In genomic region chr22:40898850-40899357, GRCh38 we compare ENCODE assay signal across 8 cellular contexts. TPM values are rescaled to one million over a fixed set of nuclear protein-coding genes. Genes with fewer than 3 reads are reported as not detected.
A peak's percentile ranks its signal among the peaks of the same experiment; 100 is the strongest.
DNase-seq lines count a peak whose midpoint lies in the region; ATAC-seq and TF ChIP-seq lines count a peak whose summit lies in the region.

No MANE protein-coding gene starts in this region.

- H3K79me2 ChIP-seq in Loucy (ENCODE audit: insufficient read depth, low read length) = no peaks in the 10 kb centered on the region

- H2AFZ ChIP-seq in Loucy (ENCODE audit: low read length) = 0 out of 2 replicates have a peak overlapping the region, but pooled peaks have one; percentile 7

- H3K9me3 ChIP-seq in Loucy (ENCODE audit: insufficient read depth, low read depth, low read length) (no peaks in the 10 kb centered on the region), duodenal mucosa (ENCODE audit: control insufficient read depth in 1 of 2, low read length in 2 of 2) (no peaks in the 10 kb centered on the region), mucosa of descending colon (no peaks in the 10 kb centered on the region)

- ATAC-seq in SK-N-SH treated with all-trans-retinoic acid at 6 μM for 48 hours (peak; percentile 70), mucosa of descending colon (peak; percentile 80), GM21447 (IDR thresholded peaks at IDR 0.05; ENCODE audit: unreplicated experiment) (no peak)

- H3K9ac ChIP-seq in Loucy (ENCODE audit: low read depth, low read length, poor library complexity, severe bottlenecking) (peak overlapping the region; percentile 1), duodenal mucosa (ENCODE audit: low read depth in 1 of 2, low read length in 2 of 2) (no peak overlapping the region)

- H4K20me1 ChIP-seq in Loucy (ENCODE audit: insufficient read depth, low read length, poor library complexity, severe bottlenecking) = no peaks in the 10 kb centered on the region

- H3K9me2 ChIP-seq in Loucy (replicated peaks; ENCODE audit: low read depth, low read length) = no peaks in the 10 kb centered on the region

- H3K36me3 ChIP-seq in Loucy (ENCODE audit: insufficient read depth, low read length) (no peaks in the 10 kb centered on the region), duodenal mucosa (ENCODE audit: control insufficient read depth in 1 of 2, insufficient read depth in 2 of 2, low read length in 2 of 2) (no peaks in the 10 kb centered on the region), mucosa of descending colon (ENCODE audit: low read depth) (no peaks in the 10 kb centered on the region)

- TF ChIP-seq CTCF in Loucy (conservative IDR thresholded peaks at IDR 0.05; ENCODE audit: low read length) (peak; percentile 80), mucosa of descending colon (IDR thresholded peaks at IDR 0.05) (no peak)

- H3F3A ChIP-seq in Loucy (ENCODE audit: low read depth) = no peaks in the 10 kb centered on the region

- no peaks in the 10 kb centered on the region for H3K27me3 ChIP-seq in Loucy (ENCODE audit: insufficient read depth, low read length, poor library complexity, severe bottlenecking)
- no peaks in the 10 kb centered on the region for H3K27me3 ChIP-seq in duodenal mucosa (ENCODE audit: control insufficient read depth in 1 of 2, insufficient read depth in 2 of 2, low read length in 2 of 2)

- intact Hi-C loops in mucosa of descending colon (cut with DNase I, micrococcal nuclease) = no loop called here
- intact Hi-C loops in posterior vena cava (cut with DNase I) = loop anchor here in 1 of 2 donors (10.0 kb wide), 1 partner anchor 876 kb away; no protein-coding TSS in a partner anchor

- peak overlapping the region; percentile 50 for H3K4me3 ChIP-seq in Loucy (ENCODE audit: low read length, poor library complexity, severe bottlenecking)
- peak overlapping the region; percentile 10 to 54 for H3K4me3 ChIP-seq in duodenal mucosa (ENCODE audit: low read depth in 1 of 2, low read length in 2 of 2)
- no peak overlapping the region for H3K4me3 ChIP-seq in mucosa of descending colon

- H3K4me1 ChIP-seq in Loucy (ENCODE audit: insufficient read depth, low read length, poor library complexity, severe bottlenecking) = peaks cover 5% of the 10 kb centered on the region
- H3K4me1 ChIP-seq in duodenal mucosa (ENCODE audit: control insufficient read depth in 1 of 2, insufficient read depth in 2 of 2, low read length in 2 of 2) = peaks cover 5 to 6% of the 10 kb centered on the region in 2 donors
- no peaks in the 10 kb centered on the region for H3K4me1 ChIP-seq in mucosa of descending colon (ENCODE audit: low read depth)

- H3K4me2 ChIP-seq in Loucy (ENCODE audit: low read depth, low read length, poor library complexity, severe bottlenecking) = peak overlapping the region; percentile 51

- DNase-seq in activated CD4-positive, alpha-beta T cell treated with anti-CD3 and anti-CD28 coated beads for 4 hours = peak; percentile 1 to 5
- no peak for DNase-seq in activated CD4-positive, alpha-beta T cell treated with anti-CD3 and anti-CD28 coated beads, Interleukin-2, amount 50 U/mL, for 1 hour
- DNase-seq in mucosa of descending colon (peak in 1 of 3 donors; percentile 17), posterior vena cava (ENCODE audit: low spot score) (no peak)

- no peak overlapping the region for H3K27ac ChIP-seq in duodenal mucosa (ENCODE audit: low read depth, low read length)

TF ChIP-seq in SK-N-SH treated with all-trans-retinoic acid at 6 μM for 48 hours, 23 proteins besides CTCF, POLR2A, EP300 and RAD21:
- TF ChIP-seq ZC3H10 (CRISPR knock-in tag; IDR thresholded peaks at IDR 0.05) = no peak
- TF ChIP-seq TOX (CRISPR knock-in tag; IDR thresholded peaks at IDR 0.05; ENCODE audit: borderline replicate concordance) = no peak
- no peak for TF ChIP-seq ARNTL (CRISPR knock-in tag; IDR thresholded peaks at IDR 0.05; ENCODE audit: borderline replicate concordance, low read depth)

RNA-seq across cellular contexts. Expression of gene DNAJB7, which starts 37.0 kb away (rescaled TPM):
- total RNA-seq in mucosa of descending colon (under 1 TPM; 0.14 to 0.90 (median 0.25) TPM), posterior vena cava (not detected)

RNA-seq across cellular contexts. Expression of gene XPNPEP3, which starts 42.0 kb away (rescaled TPM):
- total RNA-seq in mucosa of descending colon (10 to 100 TPM in 2 of 3 donors, 1 to 10 TPM in 1; 9.8 to 21.7 (median 14.6) TPM), posterior vena cava (10 to 100 TPM; 11.7 to 12.6 TPM)

RNA-seq across cellular contexts. Expression of gene ST13, which starts 42.5 kb away (rescaled TPM):
- total RNA-seq in mucosa of descending colon (100 to 1,000 TPM; 151 to 278 (median 151) TPM), posterior vena cava (100 to 1,000 TPM; 143 to 151 TPM)

RNA-seq across cellular contexts. Expression of gene RBX1, which starts 52.3 kb away (rescaled TPM):
- total RNA-seq in mucosa of descending colon (10 to 100 TPM; 29.3 to 40.7 (median 38.2) TPM), posterior vena cava (10 to 100 TPM; 54.6 to 56.3 TPM)

Comparison
In these comparisons a context has a peak if more than half of its experiments do, and no peak if none do; other contexts are left out.
1. DNase-seq: peak in activated CD4-positive, alpha-beta T cell treated with anti-CD3 and anti-CD28 coated beads for 4 hours (2 of 2); none in activated CD4-positive, alpha-beta T cell treated with anti-CD3 and anti-CD28 coated beads, Interleukin-2, amount 50 U/mL, for 1 hour (single experiment) and posterior vena cava (single experiment).